ENCODE assay signal across 23 cellular contexts in genomic region chr5:57684299-57684702, GRCh38.
DNase-seq lines count a peak whose midpoint lies in the region; ATAC-seq and TF ChIP-seq lines count a peak whose summit lies in the region.
"Had no signal": no experiment of that assay in that cellular context is flagged by ENCODE, and none has a peak within 500 bp of the region (broad histone marks: within the 10 kb centered on the region; RNA-seq: fewer than 3 reads in every experiment).

No MANE protein-coding gene starts in this region.

- no peak for ATAC-seq in activated CD8-positive, alpha-beta T cell treated with anti-CD3 and anti-CD28 coated beads, Interleukin-2, amount 10 ng/mL, durations not matched to agents 7 days and 5 days
- ATAC-seq in naive thymus-derived CD8-positive, alpha-beta T cell: no peak
- ATAC-seq: activated naive CD4-positive, alpha-beta T cell treated with anti-CD3 and anti-CD28 coated beads, Interleukin-2, amount 50 U/mL, for 72 hours; natural killer cell; PC-3 had no signal

- H3K4me1 Mint-ChIP-seq in MCF 10A (ENCODE audit: insufficient read depth, unreplicated experiment) (peaks cover 34% of the 10 kb centered on the region), immature natural killer cell (no peaks in the 10 kb centered on the region)
- H3K4me1 Mint-ChIP-seq in activated CD8-positive, alpha-beta T cell treated with anti-CD3 and anti-CD28 coated beads, Interleukin-2, amount 10 ng/mL, durations not matched to agents 7 days and 5 days (ENCODE audit: low read depth): no peaks in the 10 kb centered on the region
- H3K4me1 Mint-ChIP-seq in naive thymus-derived CD8-positive, alpha-beta T cell: no peaks in the 10 kb centered on the region
- H3K4me1 Mint-ChIP-seq: natural killer cell had no signal

- H3K27ac ChIP-seq in breast epithelium: no peak overlapping the region
- peak overlapping the region; percentile 27 to 37 for H3K27ac ChIP-seq in esophagus (ENCODE audit: low read depth in 2 of 2, low read length in 1 of 2)
- H3K27ac ChIP-seq: ascending aorta, ovary, right atrium auricular region, tibial artery had no signal

- intact Hi-C loops in MCF 10A (cut with micrococcal nuclease) (no loop called here), breast epithelium (cut with DNase I; ENCODE audit: low total_unique reads) (no loop called here)

- TF ChIP-seq POLR2A in breast epithelium (IDR thresholded peaks at IDR 0.05): no peak

- H3K4me1 ChIP-seq in breast epithelium (no peaks in the 10 kb centered on the region), esophagus (ENCODE audit: control insufficient read depth in 2 of 2, insufficient read depth in 2 of 2, low read length in 1 of 2) (peaks cover 0 to 3% of the 10 kb centered on the region in 2 donors)
- H3K4me1 ChIP-seq: ascending aorta, right atrium auricular region, tibial artery had no signal

- H3K27me3 ChIP-seq in breast epithelium (no peaks in the 10 kb centered on the region), esophagus (ENCODE audit: control insufficient read depth in 1 of 2, insufficient read depth in 2 of 2, low read length in 2 of 2) (no peaks in the 10 kb centered on the region)
- H3K27me3 ChIP-seq: ascending aorta, ovary, right atrium auricular region, tibial artery had no signal

- H3K27ac Mint-ChIP-seq in MCF 10A (ENCODE audit: low read depth, unreplicated experiment): no peak overlapping the region
- no peak overlapping the region for H3K27ac Mint-ChIP-seq in activated CD8-positive, alpha-beta T cell treated with anti-CD3 and anti-CD28 coated beads, Interleukin-2, amount 10 ng/mL, durations not matched to agents 7 days and 5 days
- no peak overlapping the region for H3K27ac Mint-ChIP-seq in naive thymus-derived CD8-positive, alpha-beta T cell
- H3K27ac Mint-ChIP-seq in immature natural killer cell: no peak overlapping the region
- H3K27ac Mint-ChIP-seq: activated naive CD4-positive, alpha-beta T cell treated with anti-CD3 and anti-CD28 coated beads, Interleukin-2, amount 50 U/mL, for 72 hours; HFFc6; natural killer cell; stimulated activated naive CD8-positive, alpha-beta T cell treated with anti-CD3 and anti-CD28 coated beads, Interleukin-15, Interleukin-2, amounts not matched to agents 100 ng/mL and 50 ng/mL, for 24 hours had no signal

- 62 to 69% methylated on average over 1 of the region's 1 CpG for WGBS in esophagus, 2 donors

- no peaks in the 10 kb centered on the region for H3K9me3 ChIP-seq in breast epithelium
- H3K9me3 ChIP-seq in esophagus (ENCODE audit: control insufficient read depth in 2 of 2, insufficient read depth in 1 of 2, low read depth in 1 of 2, low read length in 1 of 2): no peaks in the 10 kb centered on the region
- H3K9me3 ChIP-seq: ascending aorta, ovary, right atrium auricular region, tibial artery had no signal

- POLR2A ChIA-PET in MCF 10A (lab: Yijun Ruan, JAX): interaction anchor here (0.5 to 1.6 kb wide), 2 partner anchors 9 to 505 kb away, joined by 3 to 10 read pairs; no protein-coding TSS in a partner anchor
- POLR2A ChIA-PET in activated CD8-positive, alpha-beta T cell treated with anti-CD3 and anti-CD28 coated beads, Interleukin-2, amount 10 ng/mL, durations not matched to agents 7 days and 5 days (lab: Charles Lee): no interaction called here
- POLR2A ChIA-PET in naive thymus-derived CD8-positive, alpha-beta T cell (lab: Charles Lee): no interaction called here

- no peak overlapping the region for H3K4me3 ChIP-seq in breast epithelium
- no peak overlapping the region for H3K4me3 ChIP-seq in esophagus (ENCODE audit: low read depth in 1 of 2, low read length in 2 of 2)
- H3K4me3 ChIP-seq: ascending aorta, ovary, right atrium auricular region, tibial artery had no signal

- TF ChIP-seq CTCF in MCF 10A (IDR thresholded peaks at IDR 0.05; ENCODE audit: unreplicated experiment) (no peak), breast epithelium (IDR thresholded peaks at IDR 0.05) (no peak)

- H3K4me3 Mint-ChIP-seq in MCF 10A (ENCODE audit: unreplicated experiment) (no peak overlapping the region), immature natural killer cell (no peak overlapping the region)
- no peak overlapping the region for H3K4me3 Mint-ChIP-seq in activated CD8-positive, alpha-beta T cell treated with anti-CD3 and anti-CD28 coated beads, Interleukin-2, amount 10 ng/mL, durations not matched to agents 7 days and 5 days
- no peak overlapping the region for H3K4me3 Mint-ChIP-seq in naive thymus-derived CD8-positive, alpha-beta T cell
- H3K4me3 Mint-ChIP-seq: HFFc6; natural killer cell; stimulated activated naive CD8-positive, alpha-beta T cell treated with anti-CD3 and anti-CD28 coated beads, Interleukin-15, Interleukin-2, amounts not matched to agents 100 ng/mL and 50 ng/mL, for 24 hours had no signal

- H3K9me3 Mint-ChIP-seq in MCF 10A (ENCODE audit: unreplicated experiment): no peaks in the 10 kb centered on the region
- H3K9me3 Mint-ChIP-seq in activated CD8-positive, alpha-beta T cell treated with anti-CD3 and anti-CD28 coated beads, Interleukin-2, amount 10 ng/mL, durations not matched to agents 7 days and 5 days (ENCODE audit: insufficient read depth): no peaks in the 10 kb centered on the region
- H3K9me3 Mint-ChIP-seq in naive thymus-derived CD8-positive, alpha-beta T cell: no peaks in the 10 kb centered on the region
- peaks cover 0 to 6% (median 3%) of the 10 kb centered on the region in 6 donors for H3K9me3 Mint-ChIP-seq in immature natural killer cell
- H3K9me3 Mint-ChIP-seq: activated naive CD4-positive, alpha-beta T cell treated with anti-CD3 and anti-CD28 coated beads, Interleukin-2, amount 50 U/mL, for 72 hours; HFFc6; stimulated activated naive CD8-positive, alpha-beta T cell treated with anti-CD3 and anti-CD28 coated beads, Interleukin-15, Interleukin-2, amounts not matched to agents 100 ng/mL and 50 ng/mL, for 24 hours had no signal

- no peaks in the 10 kb centered on the region for H3K36me3 Mint-ChIP-seq in MCF 10A (ENCODE audit: insufficient read depth, unreplicated experiment)
- H3K36me3 Mint-ChIP-seq in activated CD8-positive, alpha-beta T cell treated with anti-CD3 and anti-CD28 coated beads, Interleukin-2, amount 10 ng/mL, durations not matched to agents 7 days and 5 days (ENCODE audit: low read depth): no peaks in the 10 kb centered on the region
- H3K36me3 Mint-ChIP-seq in naive thymus-derived CD8-positive, alpha-beta T cell: no peaks in the 10 kb centered on the region
- H3K36me3 Mint-ChIP-seq in immature natural killer cell: no peaks in the 10 kb centered on the region
- H3K36me3 Mint-ChIP-seq: activated naive CD4-positive, alpha-beta T cell treated with anti-CD3 and anti-CD28 coated beads, Interleukin-2, amount 50 U/mL, for 72 hours; natural killer cell had no signal

- H3K36me3 ChIP-seq in breast epithelium: no peaks in the 10 kb centered on the region
- H3K36me3 ChIP-seq in esophagus (ENCODE audit: control insufficient read depth in 2 of 2, insufficient read depth in 2 of 2, low read length in 1 of 2): no peaks in the 10 kb centered on the region
- H3K36me3 ChIP-seq: ascending aorta, ovary, right atrium auricular region, tibial artery had no signal

- DNase-seq in MCF 10A (ENCODE audit: unreplicated experiment) (peak; percentile 69), breast epithelium (ENCODE audit: low spot score in 2 of 2) (no peak), SK-N-DZ (ENCODE audit: low spot score) (peak; percentile 12), immature natural killer cell (no peak)
- no peak for DNase-seq in activated CD8-positive, alpha-beta T cell treated with anti-CD3 and anti-CD28 coated beads, Interleukin-2, amount 10 ng/mL, durations not matched to agents 7 days and 5 days
- no peak for DNase-seq in naive thymus-derived CD8-positive, alpha-beta T cell
- DNase-seq in NK-92 treated with Interleukin-12 subunit alpha and Interleukin-12 subunit beta, amount 100 ng/mL, for 24 hours (lab: John Stamatoyannopoulos, UW): no peak
- DNase-seq: activated CD4-positive, alpha-beta T cell treated with anti-CD3 and anti-CD28 coated beads for 4 hours; AML-193; HFFc6; kidney glomerular epithelial cell; MM.1S; natural killer cell; NCI-H774; ovary; PC-3; SIG-M5; tibial artery had no signal

- CTCF ChIA-PET in MCF 10A (lab: Yijun Ruan, JAX): interaction anchor here (0.6 to 1.7 kb wide), 3 partner anchors 12 to 776 kb away, joined by 3 to 5 read pairs (median 4); no protein-coding TSS in a partner anchor
- CTCF ChIA-PET in activated CD8-positive, alpha-beta T cell treated with anti-CD3 and anti-CD28 coated beads, Interleukin-2, amount 10 ng/mL, durations not matched to agents 7 days and 5 days (lab: Charles Lee): no interaction called here

- no TSS peak for BruUV-seq in MCF 10A (replicated peaks; lab: Mats Ljungman, UMichigan)

- H3K27me3 Mint-ChIP-seq in MCF 10A (ENCODE audit: insufficient read depth, unreplicated experiment) (no peaks in the 10 kb centered on the region), immature natural killer cell (ENCODE audit: low read depth in 3 of 3) (peaks cover under 1 to 4% (median 2%) of the 10 kb centered on the region in 3 donors)
- no peaks in the 10 kb centered on the region for H3K27me3 Mint-ChIP-seq in activated CD8-positive, alpha-beta T cell treated with anti-CD3 and anti-CD28 coated beads, Interleukin-2, amount 10 ng/mL, durations not matched to agents 7 days and 5 days (ENCODE audit: low read depth)
- peaks cover 0 to 8% (median 0%) of the 10 kb centered on the region in 5 donors for H3K27me3 Mint-ChIP-seq in naive thymus-derived CD8-positive, alpha-beta T cell
- H3K27me3 Mint-ChIP-seq: stimulated activated naive CD8-positive, alpha-beta T cell treated with anti-CD3 and anti-CD28 coated beads, Interleukin-15, Interleukin-2, amounts not matched to agents 100 ng/mL and 50 ng/mL, for 24 hours had no signal

Comparison
In these comparisons a context has a peak if more than half of its experiments do, and no peak if none do; other contexts are left out.
1. DNase-seq: peak in MCF 10A (single experiment) and SK-N-DZ (single experiment); none in breast epithelium (0 of 2), activated CD8-positive, alpha-beta T cell treated with anti-CD3 and anti-CD28 coated beads, Interleukin-2, amount 10 ng/mL, durations not matched to agents 7 days and 5 days (single experiment), naive thymus-derived CD8-positive, alpha-beta T cell (0 of 10), immature natural killer cell (0 of 3) and NK-92 treated with Interleukin-12 subunit alpha and Interleukin-12 subunit beta, amount 100 ng/mL, for 24 hours (single experiment).
2. H3K27ac ChIP-seq: peak in esophagus (2 of 2); none in breast epithelium (0 of 2).